1 cellular context compared by ENCODE assay signal in genomic region chr12:109493090-109493489, GRCh38.
TF ChIP-seq lines count a peak whose summit lies in the region.

No MANE protein-coding gene starts in this region.

TF ChIP-seq in HepG2, 621 proteins besides CTCF, POLR2A, EP300 and RAD21:
- TF ChIP-seq CSRNP2 (CRISPR knock-in tag; conservative IDR thresholded peaks at IDR 0.05; ENCODE audit: low read depth) (no peak), ZNF362 (CRISPR knock-in tag; IDR thresholded peaks at IDR 0.05; ENCODE audit: borderline replicate concordance) (no peak), ZSCAN25 (CRISPR knock-in tag; IDR thresholded peaks at IDR 0.05) (no peak), CBX5 (CRISPR knock-in tag; IDR thresholded peaks at IDR 0.05; ENCODE audit: borderline replicate concordance) (no peak)
